Comparison of ENCODE assay signal across 1 cellular context in genomic region chr21:32569261-32570230, GRCh38.
TF ChIP-seq lines count a peak whose summit lies in the region.

No MANE protein-coding gene starts in this region.

TF ChIP-seq in K562, 482 proteins besides CTCF, POLR2A, EP300 and RAD21 (continued from another document and continues in another):
- TF ChIP-seq SAFB (IDR thresholded peaks at IDR 0.05; ENCODE audit: borderline replicate concordance, low read depth, low read length) = 0 out of 2 replicates have a peak, but pooled peaks have one; percentile 17
- TF ChIP-seq KLF16 (IDR thresholded peaks at IDR 0.05) = 0 out of 2 replicates have a peak, but pooled peaks have one; percentile 9
- TF ChIP-seq MXI1 (IDR thresholded peaks at IDR 0.05; ENCODE audit: low read depth, low read length) = 0 out of 2 replicates have a peak, but pooled peaks have one; percentile 17
- no peak for TF ChIP-seq SRSF3 (IDR thresholded peaks at IDR 0.05; ENCODE audit: insufficient read depth, low read length)
- TF ChIP-seq ZBTB2 (IDR thresholded peaks at IDR 0.05) = 0 out of 2 replicates have a peak, but pooled peaks have one; percentile 14
- TF ChIP-seq DACH1 (IDR thresholded peaks at IDR 0.05; ENCODE audit: partially characterized antibody) = peak; percentile 8
- TF ChIP-seq ZNF311 (CRISPR knock-in tag; IDR thresholded peaks at IDR 0.05) = no peak
- TF ChIP-seq OTX1 (CRISPR knock-in tag; IDR thresholded peaks at IDR 0.05) = no peak
- TF ChIP-seq USF1 (CRISPR knock-in tag; IDR thresholded peaks at IDR 0.05) = peak; percentile 17; the same call in 1 of the 2 replicates
- 0 out of 2 replicates have a peak, but pooled peaks have one; percentile 29 for TF ChIP-seq FOSL1 (tag; conservative IDR thresholded peaks at IDR 0.05)
- peak in 1 of 2 experiments; percentile 61; a peak in 1 of 4 replicates for TF ChIP-seq SRF (CRISPR knock-in tag; IDR thresholded peaks at IDR 0.05)
- no peak for TF ChIP-seq HNRNPK (IDR thresholded peaks at IDR 0.05; ENCODE audit: low read depth, low read length, poor library complexity, severe bottlenecking)
- TF ChIP-seq ZNF232 (CRISPR knock-in tag; IDR thresholded peaks at IDR 0.05) = no peak
- peak; percentile 95 for TF ChIP-seq CTBP1 (IDR thresholded peaks at IDR 0.05; ENCODE audit: borderline replicate concordance)
- peak; percentile 36; the same call in 1 of the 2 replicates for TF ChIP-seq LCOR (CRISPR knock-in tag; IDR thresholded peaks at IDR 0.05)
- peak; percentile 41; the same call in 1 of the 2 replicates for TF ChIP-seq LEF1 (IDR thresholded peaks at IDR 0.05)
- peak in 1 of 3 experiments; percentile 32 for TF ChIP-seq YY1 (IDR thresholded peaks at IDR 0.05; ENCODE audit: borderline replicate concordance in 1 of 3, control insufficient read depth in 1 of 3, extremely low read depth in 1 of 3, insufficient read depth in 3 of 3, insufficient read length in 1 of 3, insufficient replicate concordance in 2 of 3, low read depth in 1 of 3, low read length in 2 of 3)
- TF ChIP-seq MNT (conservative IDR thresholded peaks at IDR 0.05) = peak; percentile 48 to 70; a peak in 3 of 4 replicates
- TF ChIP-seq TOE1 (IDR thresholded peaks at IDR 0.05; ENCODE audit: borderline replicate concordance) = peak; percentile 34; the same call in 1 of the 2 replicates
- TF ChIP-seq TOE1 (CRISPR knock-in tag; IDR thresholded peaks at IDR 0.05; ENCODE audit: borderline replicate concordance, low read depth) = no peak
- no peak for TF ChIP-seq ZBTB33 (CRISPR knock-in tag; IDR thresholded peaks at IDR 0.05)
- TF ChIP-seq, protein P1, sequence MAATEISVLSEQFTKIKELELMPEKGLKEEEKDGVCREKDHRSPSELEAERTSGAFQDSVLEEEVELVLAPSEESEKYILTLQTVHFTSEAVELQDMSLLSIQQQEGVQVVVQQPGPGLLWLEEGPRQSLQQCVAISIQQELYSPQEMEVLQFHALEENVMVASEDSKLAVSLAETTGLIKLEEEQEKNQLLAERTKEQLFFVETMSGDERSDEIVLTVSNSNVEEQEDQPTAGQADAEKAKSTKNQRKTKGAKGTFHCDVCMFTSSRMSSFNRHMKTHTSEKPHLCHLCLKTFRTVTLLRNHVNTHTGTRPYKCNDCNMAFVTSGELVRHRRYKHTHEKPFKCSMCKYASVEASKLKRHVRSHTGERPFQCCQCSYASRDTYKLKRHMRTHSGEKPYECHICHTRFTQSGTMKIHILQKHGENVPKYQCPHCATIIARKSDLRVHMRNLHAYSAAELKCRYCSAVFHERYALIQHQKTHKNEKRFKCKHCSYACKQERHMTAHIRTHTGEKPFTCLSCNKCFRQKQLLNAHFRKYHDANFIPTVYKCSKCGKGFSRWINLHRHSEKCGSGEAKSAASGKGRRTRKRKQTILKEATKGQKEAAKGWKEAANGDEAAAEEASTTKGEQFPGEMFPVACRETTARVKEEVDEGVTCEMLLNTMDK (IDR thresholded peaks at IDR 0.05; ENCODE audit: borderline replicate concordance, insufficient read depth, low read depth, low read length, poor library complexity, severe bottlenecking) = peak; percentile 60
- no peak for TF ChIP-seq MTF1 (CRISPR knock-in tag; IDR thresholded peaks at IDR 0.05; ENCODE audit: borderline replicate concordance)
- TF ChIP-seq, protein P2, sequence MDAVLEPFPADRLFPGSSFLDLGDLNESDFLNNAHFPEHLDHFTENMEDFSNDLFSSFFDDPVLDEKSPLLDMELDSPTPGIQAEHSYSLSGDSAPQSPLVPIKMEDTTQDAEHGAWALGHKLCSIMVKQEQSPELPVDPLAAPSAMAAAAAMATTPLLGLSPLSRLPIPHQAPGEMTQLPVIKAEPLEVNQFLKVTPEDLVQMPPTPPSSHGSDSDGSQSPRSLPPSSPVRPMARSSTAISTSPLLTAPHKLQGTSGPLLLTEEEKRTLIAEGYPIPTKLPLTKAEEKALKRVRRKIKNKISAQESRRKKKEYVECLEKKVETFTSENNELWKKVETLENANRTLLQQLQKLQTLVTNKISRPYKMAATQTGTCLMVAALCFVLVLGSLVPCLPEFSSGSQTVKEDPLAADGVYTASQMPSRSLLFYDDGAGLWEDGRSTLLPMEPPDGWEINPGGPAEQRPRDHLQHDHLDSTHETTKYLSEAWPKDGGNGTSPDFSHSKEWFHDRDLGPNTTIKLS (IDR thresholded peaks at IDR 0.05; ENCODE audit: borderline replicate concordance, low read depth) = peak; percentile 51; the same call in 1 of the 2 replicates
- TF ChIP-seq MBD1 (CRISPR knock-in tag; IDR thresholded peaks at IDR 0.05) = peak; percentile 66; the same call in 1 of the 2 replicates
- peak in 1 of 2 experiments; percentile 68; a peak in 1 of 4 replicates for TF ChIP-seq MAZ (CRISPR knock-in tag; conservative IDR thresholded peaks at IDR 0.05 in 1 of 2, IDR thresholded peaks at IDR 0.05 in 1 of 2)
- TF ChIP-seq, protein P3, sequence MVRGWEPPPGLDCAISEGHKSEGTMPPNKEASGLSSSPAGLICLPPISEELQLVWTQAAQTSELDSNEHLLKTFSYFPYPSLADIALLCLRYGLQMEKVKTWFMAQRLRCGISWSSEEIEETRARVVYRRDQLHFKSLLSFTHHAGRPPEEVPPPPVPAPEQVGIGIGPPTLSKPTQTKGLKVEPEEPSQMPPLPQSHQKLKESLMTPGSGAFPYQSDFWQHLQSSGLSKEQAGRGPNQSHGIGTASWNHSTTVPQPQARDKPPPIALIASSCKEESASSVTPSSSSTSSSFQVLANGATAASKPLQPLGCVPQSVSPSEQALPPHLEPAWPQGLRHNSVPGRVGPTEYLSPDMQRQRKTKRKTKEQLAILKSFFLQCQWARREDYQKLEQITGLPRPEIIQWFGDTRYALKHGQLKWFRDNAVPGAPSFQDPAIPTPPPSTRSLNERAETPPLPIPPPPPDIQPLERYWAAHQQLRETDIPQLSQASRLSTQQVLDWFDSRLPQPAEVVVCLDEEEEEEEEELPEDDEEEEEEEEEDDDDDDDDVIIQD (CRISPR knock-in tag; IDR thresholded peaks at IDR 0.05) = 0 out of 2 replicates have a peak, but pooled peaks have one; percentile 8
- TF ChIP-seq ARNT (IDR thresholded peaks at IDR 0.05) = peak in 1 of 2 experiments; percentile 95; a peak in 2 of 4 replicates
- TF ChIP-seq TGIF2 (CRISPR knock-in tag; IDR thresholded peaks at IDR 0.05) = no peak
- peak; percentile 84 for TF ChIP-seq XRCC5 (IDR thresholded peaks at IDR 0.05; ENCODE audit: low read depth, low read length)
- TF ChIP-seq NCOR1 (IDR thresholded peaks at IDR 0.05) = 0 out of 2 replicates have a peak, but pooled peaks have one; percentile 12
- TF ChIP-seq FOXA1 (IDR thresholded peaks at IDR 0.05; ENCODE audit: borderline replicate concordance) = no peak
- TF ChIP-seq POLR2H (tag; IDR thresholded peaks at IDR 0.05; ENCODE audit: low read depth) = no peak
- peak; percentile 20; the same call in 1 of the 2 replicates for TF ChIP-seq THAP12 (CRISPR knock-in tag; IDR thresholded peaks at IDR 0.05)
- no peak for TF ChIP-seq TARDBP (IDR thresholded peaks at IDR 0.05)
- TF ChIP-seq, protein P4, sequence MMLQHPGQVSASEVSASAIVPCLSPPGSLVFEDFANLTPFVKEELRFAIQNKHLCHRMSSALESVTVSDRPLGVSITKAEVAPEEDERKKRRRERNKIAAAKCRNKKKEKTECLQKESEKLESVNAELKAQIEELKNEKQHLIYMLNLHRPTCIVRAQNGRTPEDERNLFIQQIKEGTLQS (IDR thresholded peaks at IDR 0.05) = peak; percentile 21; the same call in 1 of the 2 replicates
- TF ChIP-seq, protein P4 (CRISPR knock-in tag; conservative IDR thresholded peaks at IDR 0.05) = peak; percentile 88
- peak; percentile 50 for TF ChIP-seq EGR1 (conservative IDR thresholded peaks at IDR 0.05)
- no peak for TF ChIP-seq TFE3 (CRISPR knock-in tag; IDR thresholded peaks at IDR 0.05)
- TF ChIP-seq ERF (CRISPR knock-in tag; IDR thresholded peaks at IDR 0.05) = no peak
- no peak for TF ChIP-seq ZNF133 (CRISPR knock-in tag; IDR thresholded peaks at IDR 0.05)
- no peak for TF ChIP-seq NCOA4 (IDR thresholded peaks at IDR 0.05; ENCODE audit: partially characterized antibody)
